ENCODE assay signal across 15 cellular contexts in genomic region chr1:160168609-160169369, GRCh38. TPM values are rescaled to one million over a fixed set of nuclear protein-coding genes. Genes with fewer than 3 reads are reported as not detected.
DNase-seq lines count a peak whose midpoint lies in the region; ATAC-seq and TF ChIP-seq lines count a peak whose summit lies in the region.
"Had no signal": no experiment of that assay in that cellular context is flagged by ENCODE, and none has a peak within 500 bp of the region (broad histone marks: within the 10 kb centered on the region; RNA-seq: fewer than 3 reads in every experiment).

No MANE protein-coding gene starts in this region.

- peak overlapping the region; percentile 63 to 90 for H3K4me3 Mint-ChIP-seq in CD14-positive monocyte
- H3K4me3 Mint-ChIP-seq in chondrocyte (ENCODE audit: unreplicated experiment): no peak overlapping the region
- peak overlapping the region; percentile 66 for H3K4me3 Mint-ChIP-seq in neural crest cell
- H3K4me3 Mint-ChIP-seq: stimulated activated effector memory CD8-positive, alpha-beta T cell treated with anti-CD3 and anti-CD28 coated beads, Interleukin-12 subunit alpha, Interleukin-12 subunit beta, amount 100 ng/mL, for 72 hours had no signal

- TF ChIP-seq CTCF in CD14-positive monocyte (IDR thresholded peaks at IDR 0.05) (no peak), chondrocyte (IDR thresholded peaks at IDR 0.05) (peak; percentile 26), neural crest cell (conservative IDR thresholded peaks at IDR 0.05) (no peak)

- DNase-seq in CD14-positive monocyte (ENCODE audit: low spot score) (no peak), LHCN-M2 (ENCODE audit: low read depth) (peak; percentile 20), chondrocyte (ENCODE audit: low spot score) (no peak), neural crest cell (ENCODE audit: low read depth, low spot score) (no peak), NCI-H446 treated with DMSO at 0.1 percent for 48 hours (lab: John Stamatoyannopoulos, UW) (no peak), NCI-H510A (lab: John Stamatoyannopoulos, UW) (no peak)
- DNase-seq in NK-92 treated with Interleukin-12 subunit alpha and Interleukin-12 subunit beta, amount 100 ng/mL, for 24 hours (lab: John Stamatoyannopoulos, UW): no peak
- DNase-seq: GF-D8, glutamatergic neuron, NCI-H526 treated with DMSO at 0.1 percent for 48 hours, pancreas, SIG-M5 had no signal

- peaks cover 41% of the 10 kb centered on the region for H3K4me1 Mint-ChIP-seq in CD14-positive monocyte
- peaks cover 28% of the 10 kb centered on the region for H3K4me1 Mint-ChIP-seq in chondrocyte (ENCODE audit: low read depth)
- peaks cover 50% of the 10 kb centered on the region for H3K4me1 Mint-ChIP-seq in neural crest cell

- no peaks in the 10 kb centered on the region for H3K9me3 Mint-ChIP-seq in CD14-positive monocyte
- H3K9me3 Mint-ChIP-seq in chondrocyte (ENCODE audit: low read depth): no peaks in the 10 kb centered on the region
- H3K9me3 Mint-ChIP-seq in neural crest cell: no peaks in the 10 kb centered on the region
- H3K9me3 Mint-ChIP-seq: stimulated activated effector memory CD8-positive, alpha-beta T cell treated with anti-CD3 and anti-CD28 coated beads, Interleukin-12 subunit alpha, Interleukin-12 subunit beta, amount 100 ng/mL, for 72 hours had no signal

- no peak for ATAC-seq in HG02981 (IDR thresholded peaks at IDR 0.05; ENCODE audit: unreplicated experiment)
- ATAC-seq: pancreas had no signal

- intact Hi-C loops in CD14-positive monocyte (cut with micrococcal nuclease): no loop called here

- H3K27me3 Mint-ChIP-seq in CD14-positive monocyte (ENCODE audit: low read depth in 3 of 3): peaks cover 1 to 5% (median 2%) of the 10 kb centered on the region in 3 donors
- peaks cover 8% of the 10 kb centered on the region for H3K27me3 Mint-ChIP-seq in chondrocyte (ENCODE audit: low read depth)
- no peaks in the 10 kb centered on the region for H3K27me3 Mint-ChIP-seq in neural crest cell (ENCODE audit: low read depth)

- H3K36me3 Mint-ChIP-seq in CD14-positive monocyte (peaks cover 0 to 4% of the 10 kb centered on the region in 2 donors), chondrocyte (ENCODE audit: low read depth) (no peaks in the 10 kb centered on the region), neural crest cell (ENCODE audit: low read depth) (no peaks in the 10 kb centered on the region)
- H3K36me3 Mint-ChIP-seq: stimulated activated effector memory CD8-positive, alpha-beta T cell treated with anti-CD3 and anti-CD28 coated beads, Interleukin-12 subunit alpha, Interleukin-12 subunit beta, amount 100 ng/mL, for 72 hours had no signal

- H3K27ac Mint-ChIP-seq in CD14-positive monocyte (peak overlapping the region in 1 of 7 donors; percentile 52), chondrocyte (ENCODE audit: unreplicated experiment) (peak overlapping the region; percentile 17), neural crest cell (ENCODE audit: unreplicated experiment) (peak overlapping the region; percentile 88)

RNA-seq across cellular contexts. Expression of gene ATP1A4, which starts 17.4 kb away (rescaled TPM):
- under 1 TPM in 1 of 2 donors, not detected in 1; 1.00 TPM for polyA plus RNA-seq in CD14-positive monocyte
- not detected in 2 replicates for total RNA-seq in LHCN-M2 (2014; rRNA removed)
- polyA plus RNA-seq in LHCN-M2 (2012): not detected
- total RNA-seq in chondrocyte: not detected in 3 replicates
- 0.20 and 0.35 TPM in 2 replicates for total RNA-seq in neural crest cell
- total RNA-seq: MCF 10A, pancreas had no signal
- polyA plus RNA-seq: pancreas had no signal

RNA-seq across cellular contexts. Expression of gene CASQ1, which starts 21.6 kb away (rescaled TPM):
- polyA plus RNA-seq in CD14-positive monocyte: under 1 TPM in 1 of 2 donors, not detected in 1; 0.09 TPM
- not detected in 2 replicates for total RNA-seq in LHCN-M2 (2014; rRNA removed)
- 0.15 TPM for polyA plus RNA-seq in LHCN-M2 (2012)
- total RNA-seq in chondrocyte: 0.23 to 0.25 TPM in 2 of 3 replicates, not detected in the other
- total RNA-seq in neural crest cell: 0.16 and 0.26 TPM in 2 replicates
- total RNA-seq: MCF 10A, pancreas had no signal

RNA-seq across cellular contexts. Expression of gene PEA15, which starts 36.4 kb away (rescaled TPM):
- 10 to 100 TPM; 23.6 to 38.1 TPM for polyA plus RNA-seq in CD14-positive monocyte
- total RNA-seq in LHCN-M2 (2014; rRNA removed) (150 and 200 TPM in 2 replicates), chondrocyte (166 to 335 TPM (median 325 TPM) in 3 replicates), neural crest cell (113 and 117 TPM in 2 replicates)
- polyA plus RNA-seq in LHCN-M2 (2012): 652 TPM

RNA-seq across cellular contexts. Expression of gene ATP1A2, which starts 53.2 kb away (rescaled TPM):
- not detected for polyA plus RNA-seq in CD14-positive monocyte
- total RNA-seq in LHCN-M2 (2014; rRNA removed): 1.3 and 1.4 TPM in 2 replicates
- 1.00 TPM for polyA plus RNA-seq in LHCN-M2 (2012)
- 1.3 to 3.9 TPM (median 2.9 TPM) in 3 replicates for total RNA-seq in chondrocyte
- total RNA-seq in neural crest cell: 93.6 and 101 TPM in 2 replicates
- total RNA-seq: MCF 10A had no signal
